8 cellular contexts compared by ENCODE assay signal in genomic region chr3:197023241-197023997, GRCh38. TPM values are rescaled to one million over a fixed set of nuclear protein-coding genes. Genes with fewer than 3 reads are reported as not detected.
A peak's percentile ranks its signal among the peaks of the same experiment; 100 is the strongest.
DNase-seq lines count a peak whose midpoint lies in the region; ATAC-seq and TF ChIP-seq lines count a peak whose summit lies in the region.

No MANE protein-coding gene starts in this region.

- H3K27ac ChIP-seq in DOHH2 (ENCODE audit: low read depth, low read length) (peak overlapping the region; percentile 58), body of pancreas (peak overlapping the region in 2 of 4 donors; percentile 38 to 47)

- no peak for TF ChIP-seq CTCF in DOHH2 (IDR thresholded peaks at IDR 0.05; ENCODE audit: low read depth, low read length, poor library complexity, severe bottlenecking)
- no peak for TF ChIP-seq CTCF in body of pancreas (IDR thresholded peaks at IDR 0.05)

- H3K4me3 ChIP-seq in DOHH2 (ENCODE audit: low read length), result peak overlapping the region; percentile 72
- H3K4me3 ChIP-seq in body of pancreas, result no peak overlapping the region

- no peaks in the 10 kb centered on the region for H3K9me2 ChIP-seq in DOHH2 (replicated peaks; ENCODE audit: control insufficient read depth, low read length)

- ATAC-seq in GM19467 (IDR thresholded peaks at IDR 0.05; ENCODE audit: unreplicated experiment), result peak; percentile 47
- ATAC-seq in body of pancreas, result peak; percentile 60

- no peaks in the 10 kb centered on the region for H3K79me2 ChIP-seq in DOHH2 (ENCODE audit: control insufficient read depth, low read length)

- peaks cover 29% of the 10 kb centered on the region for H3K27me3 ChIP-seq in DOHH2 (ENCODE audit: control insufficient read depth, low read length)
- no peaks in the 10 kb centered on the region for H3K27me3 ChIP-seq in body of pancreas

- peak overlapping the region; percentile 97 for H3K4me2 ChIP-seq in DOHH2 (ENCODE audit: low read length)

- H3K4me1 ChIP-seq in DOHH2 (ENCODE audit: control insufficient read depth, low read length), result peaks cover 35% of the 10 kb centered on the region
- peaks cover 13% of the 10 kb centered on the region for H3K4me1 ChIP-seq in body of pancreas

- intact Hi-C loops in body of pancreas (cut with DNase I), result no loop called here

- WGBS in body of pancreas, 2 donors, result 40 to 44% methylated on average over 26 to 27 of the region's 27 CpGs

- TF ChIP-seq POLR2A in body of pancreas (IDR thresholded peaks at IDR 0.05), result peak in 2 of 3 donors; percentile 13 to 21

- DNase-seq in NCI-H1417 (lab: John Stamatoyannopoulos, UW) (peak; percentile 82 to 85 (median 85)), body of pancreas (no peak), NCI-H1048 (lab: John Stamatoyannopoulos, UW) (no peak), AG20443 (ENCODE audit: low spot score) (no peak)
- DNase-seq in stimulated activated CD4-positive, alpha-beta T cell treated with anti-CD3 and anti-CD28 coated beads, Interleukin-2, amount 100 ng/mL, for 24 hours, result no peak
- no peak for DNase-seq in central memory CD4-positive, alpha-beta T cell

- H3F3A ChIP-seq in DOHH2 (ENCODE audit: control insufficient read depth, insufficient read depth), result peaks cover 4% of the 10 kb centered on the region; the same call in 1 of the 2 replicates

- peaks cover 4% of the 10 kb centered on the region; the same call in 1 of the 2 replicates for H4K20me1 ChIP-seq in DOHH2 (ENCODE audit: control insufficient read depth, insufficient read depth, low read depth, low read length)

- H3K36me3 ChIP-seq in DOHH2 (ENCODE audit: control insufficient read depth, low read length), result no peaks in the 10 kb centered on the region
- no peaks in the 10 kb centered on the region for H3K36me3 ChIP-seq in body of pancreas (replicated peaks in 1 of 2; ENCODE audit: insufficient read depth in 1 of 2, low read depth in 2 of 2)

- H3K9me3 ChIP-seq in DOHH2 (ENCODE audit: control insufficient read depth, insufficient read depth, low read length) (no peaks in the 10 kb centered on the region), body of pancreas (no peaks in the 10 kb centered on the region)

RNA-seq across cellular contexts. Expression of gene MELTF, which starts 6.2 kb away (rescaled TPM):
- 1 to 10 TPM; 4.9 to 6.6 TPM for total RNA-seq in body of pancreas

RNA-seq across cellular contexts. Expression of gene PIGZ, which starts 54.8 kb away (rescaled TPM):
- total RNA-seq in body of pancreas, result 1 to 10 TPM; 1.0 to 1.3 TPM

Comparison
In these comparisons a context has a peak if more than half of its experiments do, and no peak if none do; other contexts are left out.
1. DNase-seq: peak in NCI-H1417 (3 of 3); none in body of pancreas (0 of 4), NCI-H1048 (single experiment), stimulated activated CD4-positive, alpha-beta T cell treated with anti-CD3 and anti-CD28 coated beads, Interleukin-2, amount 100 ng/mL, for 24 hours (0 of 2), AG20443 (single experiment) and central memory CD4-positive, alpha-beta T cell (single experiment).